ENCODE assay signal across 9 cellular contexts in the genomic region with DNA sequence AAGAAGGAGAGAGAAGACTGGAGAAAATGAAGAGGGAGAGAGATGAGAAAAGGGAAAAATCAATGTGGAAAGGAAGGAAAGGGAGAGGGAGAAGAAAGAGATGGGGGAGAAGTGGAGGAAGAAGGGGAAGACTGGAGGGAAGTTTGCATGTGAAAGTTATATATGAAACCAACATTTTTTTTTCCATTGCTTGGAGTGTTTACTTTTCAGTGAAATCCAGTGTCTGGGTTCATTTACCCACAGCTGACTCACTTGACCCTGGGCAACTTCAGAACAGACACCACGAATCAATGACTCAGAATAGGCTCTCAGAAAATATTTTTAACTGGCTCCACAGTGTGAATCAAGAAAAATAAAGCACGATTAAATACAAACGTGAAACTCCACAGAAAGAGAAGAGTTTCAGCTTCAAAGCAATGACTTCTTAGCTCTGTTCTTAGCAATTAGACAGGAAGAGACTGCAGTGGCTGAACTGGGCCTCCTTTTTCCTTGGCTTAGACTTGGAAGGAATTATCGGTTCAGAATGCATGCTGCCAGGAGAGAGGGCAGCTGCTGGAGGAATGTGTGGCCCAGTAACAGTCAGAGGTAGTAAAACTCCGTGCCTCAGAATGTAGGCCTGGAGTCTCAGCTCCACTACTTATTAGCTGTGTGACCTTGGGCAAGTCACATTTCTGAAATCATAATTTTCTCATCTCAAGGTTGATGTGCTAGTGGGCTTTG.
DNase-seq lines count a peak whose midpoint lies in the region; ATAC-seq and TF ChIP-seq lines count a peak whose summit lies in the region.
"Had no signal": no experiment of that assay in that cellular context is flagged by ENCODE, and none has a peak within 500 bp of the region (broad histone marks: within the 10 kb centered on the region; RNA-seq: fewer than 3 reads in every experiment).

No MANE protein-coding gene starts in this region.

- H3K36me3 ChIP-seq in HUES48 (ENCODE audit: control insufficient read depth, insufficient read depth, low read length): no peaks in the 10 kb centered on the region
- no peaks in the 10 kb centered on the region for H3K36me3 ChIP-seq in mammary epithelial cell (ENCODE audit: insufficient read depth, low read length)
- H3K36me3 ChIP-seq in muscle layer of colon (ENCODE audit: insufficient read depth, low read length): no peaks in the 10 kb centered on the region
- H3K36me3 ChIP-seq: upper lobe of left lung had no signal

- no peaks in the 10 kb centered on the region for H3K79me2 ChIP-seq in mammary epithelial cell (ENCODE audit: insufficient read depth, low read length)

- 7% methylated on average over 5 of the region's 5 CpGs for WGBS in mammary epithelial cell (ENCODE audit: low coverage, missing lambda C conversion rate)

- H3K9me3 ChIP-seq in HUES48 (ENCODE audit: control insufficient read depth, insufficient read depth, low read length) (no peaks in the 10 kb centered on the region), mammary epithelial cell (replicated peaks; ENCODE audit: insufficient read depth, low read length) (no peaks in the 10 kb centered on the region), muscle layer of colon (ENCODE audit: low read length) (no peaks in the 10 kb centered on the region)
- H3K9me3 ChIP-seq: upper lobe of left lung had no signal

- BruUV-seq in mammary epithelial cell (replicated peaks; lab: Mats Ljungman, UMichigan): no TSS peak

- peaks cover 24% of the 10 kb centered on the region for H3K4me1 ChIP-seq in HUES48 (ENCODE audit: control insufficient read depth, insufficient read depth, low read length)
- H3K4me1 ChIP-seq in mammary epithelial cell (ENCODE audit: insufficient read depth, low read length): peaks cover 21% of the 10 kb centered on the region
- peaks cover 22% of the 10 kb centered on the region for H3K4me1 ChIP-seq in muscle layer of colon (ENCODE audit: insufficient read depth, low read length)

- H3K4me2 ChIP-seq in mammary epithelial cell (ENCODE audit: insufficient read depth, low read depth, low read length): peak overlapping the region; percentile 64

- H3K27ac ChIP-seq in HUES48 (ENCODE audit: low read depth, low read length): peak overlapping the region; percentile 18
- peak overlapping the region; percentile 42 for H3K27ac ChIP-seq in mammary epithelial cell (ENCODE audit: insufficient read depth, low read depth, low read length)
- peak overlapping the region; percentile 51 for H3K27ac ChIP-seq in muscle layer of colon (ENCODE audit: low read depth, low read length)

- dilution Hi-C loops in mammary epithelial cell (cut with HindIII; ENCODE audit: low sequenced_read_pairs): no loop called here

- peak; percentile 89 for DNase-seq in AG20443 (ENCODE audit: low spot score)
- DNase-seq in mammary epithelial cell: peak; percentile 89
- no peak for DNase-seq in NK-92 treated with Interleukin-12 subunit alpha and Interleukin-12 subunit beta, amount 100 ng/mL, for 24 hours (lab: John Stamatoyannopoulos, UW)

- H3K4me3 ChIP-seq in HUES48 (ENCODE audit: low read depth, low read length) (no peak overlapping the region), mammary epithelial cell (replicated peaks in 1 of 3; ENCODE audit: insufficient read depth in 1 of 3, low read depth in 2 of 3, low read length in 3 of 3) (no peak overlapping the region), muscle layer of colon (ENCODE audit: low read depth in 1 of 2, low read length in 2 of 2) (no peak overlapping the region)
- H3K4me3 ChIP-seq: upper lobe of left lung had no signal

- intact Hi-C loops in mammary epithelial cell (cut with micrococcal nuclease): no loop called here

- in situ Hi-C loops in mammary epithelial cell (cut with MboI; ENCODE audit: low sequenced_read_pairs in 2 of 2): no loop called here

- H3K27me3 ChIP-seq in HUES48 (ENCODE audit: control insufficient read depth, insufficient read depth, low read length): no peaks in the 10 kb centered on the region; the same call in 1 of the 2 replicates
- H3K27me3 ChIP-seq in mammary epithelial cell (ENCODE audit: insufficient read depth, low read length): no peaks in the 10 kb centered on the region
- peaks cover 0 to 6% of the 10 kb centered on the region in 2 donors for H3K27me3 ChIP-seq in muscle layer of colon (ENCODE audit: control insufficient read depth in 1 of 2, insufficient read depth in 2 of 2, low read length in 2 of 2)
- H3K27me3 ChIP-seq: upper lobe of left lung had no signal

- H4K20me1 ChIP-seq in mammary epithelial cell (ENCODE audit: insufficient read depth, low read length): no peaks in the 10 kb centered on the region

- ATAC-seq in GM21576 (IDR thresholded peaks at IDR 0.05; ENCODE audit: unreplicated experiment): no peak
- ATAC-seq in HG03108 (IDR thresholded peaks at IDR 0.05; ENCODE audit: unreplicated experiment): no peak
- no peak for ATAC-seq in HG03280 (IDR thresholded peaks at IDR 0.05; ENCODE audit: unreplicated experiment)

- CTCF ChIA-PET in mammary epithelial cell (lab: Charles Lee; ENCODE audit: low non-redundant PET): interaction anchor here (0.6 kb wide), 2 partner anchors 193 to 216 kb away, joined by 3 read pairs; no protein-coding TSS in a partner anchor

- no peak for TF ChIP-seq CTCF in mammary epithelial cell (conservative IDR thresholded peaks at IDR 0.05 in 1 of 2, IDR thresholded peaks at IDR 0.05 in 1 of 2; ENCODE audit: extremely low read depth in 1 of 2, insufficient read depth in 1 of 2, low read depth in 1 of 2, low read length in 2 of 2)

- H2AFZ ChIP-seq in mammary epithelial cell (ENCODE audit: low read depth, low read length): peak overlapping the region; percentile 69

- H3K9ac ChIP-seq in HUES48 (ENCODE audit: low read depth, low read length): no peak overlapping the region
- no peak overlapping the region for H3K9ac ChIP-seq in mammary epithelial cell (ENCODE audit: insufficient read depth, low read length)
- H3K9ac ChIP-seq in muscle layer of colon (ENCODE audit: low read length): no peak overlapping the region
